Comparison of ENCODE assay signal across 1 cellular context in the genomic region with DNA sequence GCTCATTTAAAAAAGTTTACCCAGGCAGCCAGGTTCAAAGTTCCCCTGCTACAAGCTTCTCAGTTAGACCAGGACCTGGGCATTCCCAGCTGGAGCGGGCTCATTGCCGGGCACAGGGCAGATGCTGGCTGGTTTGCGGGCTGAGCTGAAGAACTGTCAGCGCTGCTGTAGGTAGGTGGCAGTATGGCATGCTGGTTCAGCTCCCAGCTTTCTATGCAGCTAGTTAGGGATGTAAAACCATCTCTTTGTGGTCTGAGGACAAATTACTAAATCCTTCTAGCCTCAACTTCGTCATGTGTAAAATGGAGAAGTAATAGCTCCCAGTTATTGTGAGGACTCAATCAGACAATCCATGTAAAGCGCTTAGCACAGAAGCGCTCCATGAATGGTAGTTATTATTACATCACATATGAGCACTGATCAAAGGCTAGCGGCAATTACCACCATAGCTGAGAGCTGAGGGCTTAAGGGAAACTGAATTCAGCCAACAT.
A peak's percentile ranks its signal among the peaks of the same experiment; 100 is the strongest.
TF ChIP-seq lines count a peak whose summit lies in the region.

No MANE protein-coding gene starts in this region.

TF ChIP-seq in HepG2, 621 proteins besides CTCF, POLR2A, EP300 and RAD21 (continued from another document and continues in another):
- TF ChIP-seq, protein P1, sequence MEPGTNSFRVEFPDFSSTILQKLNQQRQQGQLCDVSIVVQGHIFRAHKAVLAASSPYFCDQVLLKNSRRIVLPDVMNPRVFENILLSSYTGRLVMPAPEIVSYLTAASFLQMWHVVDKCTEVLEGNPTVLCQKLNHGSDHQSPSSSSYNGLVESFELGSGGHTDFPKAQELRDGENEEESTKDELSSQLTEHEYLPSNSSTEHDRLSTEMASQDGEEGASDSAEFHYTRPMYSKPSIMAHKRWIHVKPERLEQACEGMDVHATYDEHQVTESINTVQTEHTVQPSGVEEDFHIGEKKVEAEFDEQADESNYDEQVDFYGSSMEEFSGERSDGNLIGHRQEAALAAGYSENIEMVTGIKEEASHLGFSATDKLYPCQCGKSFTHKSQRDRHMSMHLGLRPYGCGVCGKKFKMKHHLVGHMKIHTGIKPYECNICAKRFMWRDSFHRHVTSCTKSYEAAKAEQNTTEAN (CRISPR knock-in tag; conservative IDR thresholded peaks at IDR 0.05) = no peak
- TF ChIP-seq MTF2 (CRISPR knock-in tag; IDR thresholded peaks at IDR 0.05; ENCODE audit: borderline replicate concordance) = no peak
- no peak for TF ChIP-seq NR3C1 (CRISPR knock-in tag; IDR thresholded peaks at IDR 0.05)
- TF ChIP-seq GATAD2A (CRISPR knock-in tag; IDR thresholded peaks at IDR 0.05) = peak; percentile 36; the same call in 1 of the 2 replicates
- TF ChIP-seq, protein P2, sequence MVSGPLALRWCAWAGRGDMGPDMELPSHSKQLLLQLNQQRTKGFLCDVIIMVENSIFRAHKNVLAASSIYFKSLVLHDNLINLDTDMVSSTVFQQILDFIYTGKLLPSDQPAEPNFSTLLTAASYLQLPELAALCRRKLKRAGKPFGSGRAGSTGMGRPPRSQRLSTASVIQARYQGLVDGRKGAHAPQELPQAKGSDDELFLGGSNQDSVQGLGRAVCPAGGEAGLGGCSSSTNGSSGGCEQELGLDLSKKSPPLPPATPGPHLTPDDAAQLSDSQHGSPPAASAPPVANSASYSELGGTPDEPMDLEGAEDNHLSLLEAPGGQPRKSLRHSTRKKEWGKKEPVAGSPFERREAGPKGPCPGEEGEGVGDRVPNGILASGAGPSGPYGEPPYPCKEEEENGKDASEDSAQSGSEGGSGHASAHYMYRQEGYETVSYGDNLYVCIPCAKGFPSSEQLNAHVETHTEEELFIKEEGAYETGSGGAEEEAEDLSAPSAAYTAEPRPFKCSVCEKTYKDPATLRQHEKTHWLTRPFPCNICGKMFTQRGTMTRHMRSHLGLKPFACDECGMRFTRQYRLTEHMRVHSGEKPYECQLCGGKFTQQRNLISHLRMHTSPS (CRISPR knock-in tag; IDR thresholded peaks at IDR 0.05; ENCODE audit: low read depth) = peak; percentile 78; the same call in 1 of the 2 replicates
- TF ChIP-seq ZNF780A (CRISPR knock-in tag; IDR thresholded peaks at IDR 0.05) = no peak
- TF ChIP-seq ZNF101 (CRISPR knock-in tag; IDR thresholded peaks at IDR 0.05; ENCODE audit: borderline replicate concordance, low read depth) = no peak
- TF ChIP-seq ZMYM4 (CRISPR knock-in tag; IDR thresholded peaks at IDR 0.05) = peak; percentile 8; the same call in 1 of the 2 replicates
- TF ChIP-seq MED1 (CRISPR knock-in tag; IDR thresholded peaks at IDR 0.05) = no peak
- TF ChIP-seq LCORL (IDR thresholded peaks at IDR 0.05) = no peak
- 0 out of 2 replicates have a peak, but pooled peaks have one; percentile 17 for TF ChIP-seq LCORL (CRISPR knock-in tag; IDR thresholded peaks at IDR 0.05)
- TF ChIP-seq CBX5 (CRISPR knock-in tag; IDR thresholded peaks at IDR 0.05; ENCODE audit: borderline replicate concordance) = no peak
- 0 out of 2 replicates have a peak, but pooled peaks have one; percentile 73 for TF ChIP-seq HNRNPL (IDR thresholded peaks at IDR 0.05; ENCODE audit: low read depth, low read length)
- no peak for TF ChIP-seq DNMT1 (CRISPR knock-in tag; IDR thresholded peaks at IDR 0.05)
- peak; percentile 27; the same call in 1 of the 2 replicates for TF ChIP-seq BCL6 (CRISPR knock-in tag; IDR thresholded peaks at IDR 0.05)
- TF ChIP-seq NCOA5 (CRISPR knock-in tag; IDR thresholded peaks at IDR 0.05) = no peak
- no peak for TF ChIP-seq RBM22 (optimal IDR thresholded peaks at IDR 0.05; ENCODE audit: low read length)
- peak; percentile 22; the same call in 1 of the 2 replicates for TF ChIP-seq CHD4 (IDR thresholded peaks at IDR 0.05; ENCODE audit: borderline replicate concordance, low read length)
- TF ChIP-seq AGO1 (IDR thresholded peaks at IDR 0.05; ENCODE audit: low read depth, low read length, poor library complexity, severe bottlenecking) = no peak
- no peak for TF ChIP-seq SRF (IDR thresholded peaks at IDR 0.05; ENCODE audit: low read depth, low read length)
- no peak for TF ChIP-seq IKZF4 (CRISPR knock-in tag; IDR thresholded peaks at IDR 0.05; ENCODE audit: borderline replicate concordance, low read depth, not compliant biosample characterization)
- TF ChIP-seq RELA (CRISPR knock-in tag; IDR thresholded peaks at IDR 0.05) = no peak
- TF ChIP-seq, protein P3, sequence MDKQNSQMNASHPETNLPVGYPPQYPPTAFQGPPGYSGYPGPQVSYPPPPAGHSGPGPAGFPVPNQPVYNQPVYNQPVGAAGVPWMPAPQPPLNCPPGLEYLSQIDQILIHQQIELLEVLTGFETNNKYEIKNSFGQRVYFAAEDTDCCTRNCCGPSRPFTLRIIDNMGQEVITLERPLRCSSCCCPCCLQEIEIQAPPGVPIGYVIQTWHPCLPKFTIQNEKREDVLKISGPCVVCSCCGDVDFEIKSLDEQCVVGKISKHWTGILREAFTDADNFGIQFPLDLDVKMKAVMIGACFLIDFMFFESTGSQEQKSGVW (CRISPR knock-in tag; IDR thresholded peaks at IDR 0.05; ENCODE audit: borderline replicate concordance) = no peak
- peak; percentile 7; the same call in 1 of the 2 replicates for TF ChIP-seq MAFF (IDR thresholded peaks at IDR 0.05; ENCODE audit: low read depth, low read length)
- TF ChIP-seq, protein P4, sequence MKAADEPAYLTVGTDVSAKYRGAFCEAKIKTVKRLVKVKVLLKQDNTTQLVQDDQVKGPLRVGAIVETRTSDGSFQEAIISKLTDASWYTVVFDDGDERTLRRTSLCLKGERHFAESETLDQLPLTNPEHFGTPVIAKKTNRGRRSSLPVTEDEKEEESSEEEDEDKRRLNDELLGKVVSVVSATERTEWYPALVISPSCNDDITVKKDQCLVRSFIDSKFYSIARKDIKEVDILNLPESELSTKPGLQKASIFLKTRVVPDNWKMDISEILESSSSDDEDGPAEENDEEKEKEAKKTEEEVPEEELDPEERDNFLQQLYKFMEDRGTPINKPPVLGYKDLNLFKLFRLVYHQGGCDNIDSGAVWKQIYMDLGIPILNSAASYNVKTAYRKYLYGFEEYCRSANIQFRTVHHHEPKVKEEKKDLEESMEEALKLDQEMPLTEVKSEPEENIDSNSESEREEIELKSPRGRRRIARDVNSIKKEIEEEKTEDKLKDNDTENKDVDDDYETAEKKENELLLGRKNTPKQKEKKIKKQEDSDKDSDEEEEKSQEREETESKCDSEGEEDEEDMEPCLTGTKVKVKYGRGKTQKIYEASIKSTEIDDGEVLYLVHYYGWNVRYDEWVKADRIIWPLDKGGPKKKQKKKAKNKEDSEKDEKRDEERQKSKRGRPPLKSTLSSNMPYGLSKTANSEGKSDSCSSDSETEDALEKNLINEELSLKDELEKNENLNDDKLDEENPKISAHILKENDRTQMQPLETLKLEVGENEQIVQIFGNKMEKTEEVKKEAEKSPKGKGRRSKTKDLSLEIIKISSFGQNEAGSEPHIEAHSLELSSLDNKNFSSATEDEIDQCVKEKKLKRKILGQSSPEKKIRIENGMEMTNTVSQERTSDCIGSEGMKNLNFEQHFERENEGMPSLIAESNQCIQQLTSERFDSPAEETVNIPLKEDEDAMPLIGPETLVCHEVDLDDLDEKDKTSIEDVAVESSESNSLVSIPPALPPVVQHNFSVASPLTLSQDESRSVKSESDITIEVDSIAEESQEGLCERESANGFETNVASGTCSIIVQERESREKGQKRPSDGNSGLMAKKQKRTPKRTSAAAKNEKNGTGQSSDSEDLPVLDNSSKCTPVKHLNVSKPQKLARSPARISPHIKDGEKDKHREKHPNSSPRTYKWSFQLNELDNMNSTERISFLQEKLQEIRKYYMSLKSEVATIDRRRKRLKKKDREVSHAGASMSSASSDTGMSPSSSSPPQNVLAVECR (CRISPR knock-in tag; IDR thresholded peaks at IDR 0.05; ENCODE audit: borderline replicate concordance) = peak; percentile 14; the same call in 1 of the 2 replicates
- no peak for TF ChIP-seq PAF1 (CRISPR knock-in tag; IDR thresholded peaks at IDR 0.05)
- TF ChIP-seq ERF (CRISPR knock-in tag; IDR thresholded peaks at IDR 0.05) = peak; percentile 40; the same call in 1 of the 2 replicates
- TF ChIP-seq, protein P5, sequence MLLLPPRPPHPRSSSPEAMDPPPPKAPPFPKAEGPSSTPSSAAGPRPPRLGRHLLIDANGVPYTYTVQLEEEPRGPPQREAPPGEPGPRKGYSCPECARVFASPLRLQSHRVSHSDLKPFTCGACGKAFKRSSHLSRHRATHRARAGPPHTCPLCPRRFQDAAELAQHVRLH (CRISPR knock-in tag; IDR thresholded peaks at IDR 0.05; ENCODE audit: borderline replicate concordance, low read depth) = 0 out of 2 replicates have a peak, but pooled peaks have one; percentile 10
- no peak for TF ChIP-seq ZKSCAN8 (CRISPR knock-in tag; IDR thresholded peaks at IDR 0.05; ENCODE audit: borderline replicate concordance)
- no peak for TF ChIP-seq SOX13 (IDR thresholded peaks at IDR 0.05)
- TF ChIP-seq SOX13 (CRISPR knock-in tag; conservative IDR thresholded peaks at IDR 0.05 in 1 of 2, IDR thresholded peaks at IDR 0.05 in 1 of 2) = peak in 1 of 2 experiments; percentile 20; a peak in 1 of 4 replicates
- TF ChIP-seq, protein P6, sequence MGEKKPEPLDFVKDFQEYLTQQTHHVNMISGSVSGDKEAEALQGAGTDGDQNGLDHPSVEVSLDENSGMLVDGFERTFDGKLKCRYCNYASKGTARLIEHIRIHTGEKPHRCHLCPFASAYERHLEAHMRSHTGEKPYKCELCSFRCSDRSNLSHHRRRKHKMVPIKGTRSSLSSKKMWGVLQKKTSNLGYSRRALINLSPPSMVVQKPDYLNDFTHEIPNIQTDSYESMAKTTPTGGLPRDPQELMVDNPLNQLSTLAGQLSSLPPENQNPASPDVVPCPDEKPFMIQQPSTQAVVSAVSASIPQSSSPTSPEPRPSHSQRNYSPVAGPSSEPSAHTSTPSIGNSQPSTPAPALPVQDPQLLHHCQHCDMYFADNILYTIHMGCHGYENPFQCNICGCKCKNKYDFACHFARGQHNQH (CRISPR knock-in tag; IDR thresholded peaks at IDR 0.05) = 0 out of 2 replicates have a peak, but pooled peaks have one; percentile 23
- TF ChIP-seq KAT7 (CRISPR knock-in tag; IDR thresholded peaks at IDR 0.05; ENCODE audit: borderline replicate concordance) = no peak; the same call in 1 of the 2 replicates
- no peak for TF ChIP-seq ZFP1 (CRISPR knock-in tag; IDR thresholded peaks at IDR 0.05)
- 0 out of 2 replicates have a peak, but pooled peaks have one; percentile 26 for TF ChIP-seq KMT2A (CRISPR knock-in tag; IDR thresholded peaks at IDR 0.05)
- TF ChIP-seq TEAD3 (CRISPR knock-in tag; optimal IDR thresholded peaks at IDR 0.05; ENCODE audit: borderline replicate concordance) = peak; percentile 13
- TF ChIP-seq CEBPG (CRISPR knock-in tag; IDR thresholded peaks at IDR 0.05) = 0 out of 2 replicates have a peak, but pooled peaks have one; percentile 9
- TF ChIP-seq SALL1 (CRISPR knock-in tag; IDR thresholded peaks at IDR 0.05) = peak; percentile 38; the same call in 1 of the 2 replicates
- TF ChIP-seq, protein P7, sequence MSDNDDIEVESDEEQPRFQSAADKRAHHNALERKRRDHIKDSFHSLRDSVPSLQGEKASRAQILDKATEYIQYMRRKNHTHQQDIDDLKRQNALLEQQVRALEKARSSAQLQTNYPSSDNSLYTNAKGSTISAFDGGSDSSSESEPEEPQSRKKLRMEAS (IDR thresholded peaks at IDR 0.05) = no peak; the same call in 1 of the 2 replicates
- TF ChIP-seq XRCC5 (optimal IDR thresholded peaks at IDR 0.05; ENCODE audit: low read length) = peak; percentile 77
- TF ChIP-seq, protein P8, sequence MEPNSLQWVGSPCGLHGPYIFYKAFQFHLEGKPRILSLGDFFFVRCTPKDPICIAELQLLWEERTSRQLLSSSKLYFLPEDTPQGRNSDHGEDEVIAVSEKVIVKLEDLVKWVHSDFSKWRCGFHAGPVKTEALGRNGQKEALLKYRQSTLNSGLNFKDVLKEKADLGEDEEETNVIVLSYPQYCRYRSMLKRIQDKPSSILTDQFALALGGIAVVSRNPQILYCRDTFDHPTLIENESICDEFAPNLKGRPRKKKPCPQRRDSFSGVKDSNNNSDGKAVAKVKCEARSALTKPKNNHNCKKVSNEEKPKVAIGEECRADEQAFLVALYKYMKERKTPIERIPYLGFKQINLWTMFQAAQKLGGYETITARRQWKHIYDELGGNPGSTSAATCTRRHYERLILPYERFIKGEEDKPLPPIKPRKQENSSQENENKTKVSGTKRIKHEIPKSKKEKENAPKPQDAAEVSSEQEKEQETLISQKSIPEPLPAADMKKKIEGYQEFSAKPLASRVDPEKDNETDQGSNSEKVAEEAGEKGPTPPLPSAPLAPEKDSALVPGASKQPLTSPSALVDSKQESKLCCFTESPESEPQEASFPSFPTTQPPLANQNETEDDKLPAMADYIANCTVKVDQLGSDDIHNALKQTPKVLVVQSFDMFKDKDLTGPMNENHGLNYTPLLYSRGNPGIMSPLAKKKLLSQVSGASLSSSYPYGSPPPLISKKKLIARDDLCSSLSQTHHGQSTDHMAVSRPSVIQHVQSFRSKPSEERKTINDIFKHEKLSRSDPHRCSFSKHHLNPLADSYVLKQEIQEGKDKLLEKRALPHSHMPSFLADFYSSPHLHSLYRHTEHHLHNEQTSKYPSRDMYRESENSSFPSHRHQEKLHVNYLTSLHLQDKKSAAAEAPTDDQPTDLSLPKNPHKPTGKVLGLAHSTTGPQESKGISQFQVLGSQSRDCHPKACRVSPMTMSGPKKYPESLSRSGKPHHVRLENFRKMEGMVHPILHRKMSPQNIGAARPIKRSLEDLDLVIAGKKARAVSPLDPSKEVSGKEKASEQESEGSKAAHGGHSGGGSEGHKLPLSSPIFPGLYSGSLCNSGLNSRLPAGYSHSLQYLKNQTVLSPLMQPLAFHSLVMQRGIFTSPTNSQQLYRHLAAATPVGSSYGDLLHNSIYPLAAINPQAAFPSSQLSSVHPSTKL (CRISPR knock-in tag; IDR thresholded peaks at IDR 0.05) = 0 out of 2 replicates have a peak, but pooled peaks have one; percentile 29
- TF ChIP-seq SAP130 (CRISPR knock-in tag; IDR thresholded peaks at IDR 0.05; ENCODE audit: low read depth) = peak; percentile 57
- TF ChIP-seq, protein P9, sequence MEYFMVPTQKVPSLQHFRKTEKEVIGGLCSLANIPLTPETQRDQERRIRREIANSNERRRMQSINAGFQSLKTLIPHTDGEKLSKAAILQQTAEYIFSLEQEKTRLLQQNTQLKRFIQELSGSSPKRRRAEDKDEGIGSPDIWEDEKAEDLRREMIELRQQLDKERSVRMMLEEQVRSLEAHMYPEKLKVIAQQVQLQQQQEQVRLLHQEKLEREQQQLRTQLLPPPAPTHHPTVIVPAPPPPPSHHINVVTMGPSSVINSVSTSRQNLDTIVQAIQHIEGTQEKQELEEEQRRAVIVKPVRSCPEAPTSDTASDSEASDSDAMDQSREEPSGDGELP (IDR thresholded peaks at IDR 0.05; ENCODE audit: borderline replicate concordance, low read depth) = peak; percentile 30; the same call in 1 of the 2 replicates
